In genomic region chr14:94342334-94342934, GRCh38 we compare ENCODE assay signal across 8 cellular contexts. TPM values are rescaled to one million over a fixed set of nuclear protein-coding genes. Genes with fewer than 3 reads are reported as not detected.
DNase-seq lines count a peak whose midpoint lies in the region; ATAC-seq and TF ChIP-seq lines count a peak whose summit lies in the region.

No MANE protein-coding gene starts in this region.

- H2BK12ac ChIP-seq in H9 (ENCODE audit: insufficient read length, low read depth, low read length), result no peak overlapping the region

- H3K4me1 ChIP-seq in hepatocyte (ENCODE audit: insufficient read depth) (peaks cover 10% of the 10 kb centered on the region), H9 (ENCODE audit: insufficient read depth, low read length) (no peaks in the 10 kb centered on the region)

- no peak overlapping the region for H3K18ac ChIP-seq in H9 (ENCODE audit: insufficient read length, low read depth, low read length)

- no peaks in the 10 kb centered on the region for H3K27me3 ChIP-seq in CD4-positive, alpha-beta T cell (ENCODE audit: control insufficient read depth, insufficient read depth, low read length)
- H3K27me3 ChIP-seq in hepatocyte, result no peaks in the 10 kb centered on the region
- no peaks in the 10 kb centered on the region for H3K27me3 ChIP-seq in H9 (ENCODE audit: insufficient read depth, low read length)

- no peak overlapping the region for H2BK15ac ChIP-seq in H9 (ENCODE audit: low read depth, low read length)

- no peak overlapping the region for H3K4ac ChIP-seq in H9 (ENCODE audit: low read depth, low read length)

- no peaks in the 10 kb centered on the region for H3K23me2 ChIP-seq in H9 (ENCODE audit: insufficient read length, low read depth, low read length, poor library complexity, severe bottlenecking)

- H3K4me3 Mint-ChIP-seq in CD4-positive, alpha-beta T cell, result no peak overlapping the region
- no peak overlapping the region for H3K4me3 Mint-ChIP-seq in H9

- H2BK120ac ChIP-seq in H9 (ENCODE audit: low read depth, low read length, poor library complexity, severe bottlenecking), result no peak overlapping the region

- no peaks in the 10 kb centered on the region for H3K9me3 ChIP-seq in CD4-positive, alpha-beta T cell (ENCODE audit: control insufficient read depth, low read length)
- no peaks in the 10 kb centered on the region for H3K9me3 ChIP-seq in hepatocyte (ENCODE audit: low read depth)
- no peaks in the 10 kb centered on the region for H3K9me3 ChIP-seq in H9 (ENCODE audit: control insufficient read depth, low read depth, low read length)

- no peak overlapping the region for H3K56ac ChIP-seq in H9 (ENCODE audit: insufficient read length, low read depth, low read length)

- no peak overlapping the region for H4K5ac ChIP-seq in H9 (ENCODE audit: insufficient read length, low read depth, low read length)

- H3K9me2 ChIP-seq in hepatocyte (replicated peaks; ENCODE audit: insufficient read depth), result no peaks in the 10 kb centered on the region

- no peak overlapping the region for H3K27ac Mint-ChIP-seq in CD4-positive, alpha-beta T cell
- H3K27ac Mint-ChIP-seq in H9, result no peak overlapping the region

- H3K36me3 ChIP-seq in hepatocyte (replicated peaks; ENCODE audit: insufficient read depth, low read depth), result no peaks in the 10 kb centered on the region

- peaks cover 5% of the 10 kb centered on the region for H3K9me3 Mint-ChIP-seq in CD4-positive, alpha-beta T cell
- H3K9me3 Mint-ChIP-seq in H9, result no peaks in the 10 kb centered on the region; a peak in 1 of 5 replicates

- no peak for DNase-seq in CD4-positive, alpha-beta T cell
- DNase-seq in LHCN-M2 (ENCODE audit: low read depth) (peak; percentile 96), amniotic stem cell (lab: John Stamatoyannopoulos, UW) (peak; percentile 95), hepatocyte (ENCODE audit: low spot score) (peak; percentile 92), superior temporal gyrus (ENCODE audit: extremely low spot score) (peak; percentile 77), NCI-H2081 treated with DMSO at 0.1 percent for 48 hours (lab: John Stamatoyannopoulos, UW) (no peak), H9 (no peak)

- H3K23ac ChIP-seq in H9 (ENCODE audit: insufficient read length, low read depth, low read length), result no peak overlapping the region

- no peak overlapping the region for H2BK5ac ChIP-seq in H9 (ENCODE audit: insufficient read length, low read length)

- no peak overlapping the region for H2AK5ac ChIP-seq in H9 (ENCODE audit: insufficient read length, low read length)

- H3K79me2 ChIP-seq in hepatocyte (no peaks in the 10 kb centered on the region), H9 (ENCODE audit: insufficient read depth, low read length) (no peaks in the 10 kb centered on the region)

- no peak overlapping the region for H4K91ac ChIP-seq in H9 (ENCODE audit: insufficient read length, low read depth, low read length)

- H3K14ac ChIP-seq in H9 (ENCODE audit: insufficient read depth, low read length), result no peak overlapping the region

- H3K27ac ChIP-seq in CD4-positive, alpha-beta T cell (ENCODE audit: low read depth, low read length), result no peak overlapping the region
- H3K27ac ChIP-seq in hepatocyte (peak overlapping the region; percentile 72), H9 (ENCODE audit: insufficient read length, low read depth, low read length) (no peak overlapping the region)

- no peak for TF ChIP-seq CTCF in CD4-positive, alpha-beta T cell (IDR thresholded peaks at IDR 0.05)
- TF ChIP-seq CTCF in hepatocyte (IDR thresholded peaks at IDR 0.05; ENCODE audit: poor library complexity) (no peak), H9 (conservative IDR thresholded peaks at IDR 0.05) (no peak)

- H3T11ph ChIP-seq in H9 (ENCODE audit: low read length), result no peak overlapping the region

- H3K4me1 Mint-ChIP-seq in CD4-positive, alpha-beta T cell (ENCODE audit: low read depth), result peaks cover 30% of the 10 kb centered on the region
- H3K4me1 Mint-ChIP-seq in H9, result no peaks in the 10 kb centered on the region

- H3K36me3 Mint-ChIP-seq in CD4-positive, alpha-beta T cell (ENCODE audit: low read depth), result no peaks in the 10 kb centered on the region
- H3K36me3 Mint-ChIP-seq in H9 (ENCODE audit: insufficient read depth in 1 of 3, low read depth in 3 of 3), result no peaks in the 10 kb centered on the region

- ATAC-seq in CD4-positive, alpha-beta T cell (ENCODE audit: poor library complexity), result peak; percentile 15
- ATAC-seq in GM19395 (IDR thresholded peaks at IDR 0.05; ENCODE audit: unreplicated experiment), result no peak

- no peaks in the 10 kb centered on the region for H3K79me1 ChIP-seq in H9 (ENCODE audit: insufficient read depth, low read depth, low read length, poor library complexity, severe bottlenecking)

- H2AFZ ChIP-seq in hepatocyte, result no peak overlapping the region
- no peak overlapping the region for H2AFZ ChIP-seq in H9 (ENCODE audit: low read length)

- H3K9ac ChIP-seq in H9 (ENCODE audit: extremely low read depth, insufficient read length, low read length), result no peak overlapping the region

- POLR2A ChIA-PET in CD4-positive, alpha-beta T cell (lab: Charles Lee), result no interaction called here

- H2BK20ac ChIP-seq in H9 (ENCODE audit: low read depth, low read length, poor library complexity, severe bottlenecking), result no peak overlapping the region

- CTCF ChIA-PET in CD4-positive, alpha-beta T cell (lab: Charles Lee), result no interaction called here

- peaks cover 7% of the 10 kb centered on the region for H3K27me3 Mint-ChIP-seq in CD4-positive, alpha-beta T cell
- peaks cover 12% of the 10 kb centered on the region for H3K27me3 Mint-ChIP-seq in H9 (ENCODE audit: low read depth)

- no peak overlapping the region for H4K8ac ChIP-seq in H9 (replicated peaks; ENCODE audit: insufficient read length, low read depth, low read length)

- intact Hi-C loops in CD4-positive, alpha-beta T cell (cut with DNase I, micrococcal nuclease), result no loop called here

- H3K4me2 ChIP-seq in hepatocyte (no peak overlapping the region), H9 (ENCODE audit: insufficient read depth, insufficient read length, low read length) (no peak overlapping the region)

- WGBS in hepatocyte (ENCODE audit: low lambda C conversion rate, missing lambda C conversion rate), result 52% methylated on average over 2 of the region's 2 CpGs
- no CpG with 5 or more reads among the region's 2 CpGs for WGBS in H9 (ENCODE audit: extremely low coverage, insufficient read length, low lambda C conversion rate)

- H3K4me3 ChIP-seq in hepatocyte, result no peak overlapping the region

- H4K20me1 ChIP-seq in hepatocyte (ENCODE audit: insufficient read depth, poor library complexity, severe bottlenecking) (no peaks in the 10 kb centered on the region), H9 (ENCODE audit: control insufficient read depth, insufficient read depth, insufficient read length) (no peaks in the 10 kb centered on the region)

RNA-seq across cellular contexts. Expression of gene SERPINA6, which starts 19.3 kb away (rescaled TPM):
- total RNA-seq in CD4-positive, alpha-beta T cell, result not detected
- total RNA-seq in LHCN-M2 (2014; rRNA removed) (not detected in 2 replicates), hepatocyte (132 TPM in 2 replicates), H9 (2021) (not detected in 2 replicates)
- not detected for polyA plus RNA-seq in LHCN-M2 (2012)
- polyA plus RNA-seq in hepatocyte, result 86.8 and 135 TPM in 2 replicates

RNA-seq across cellular contexts. Expression of gene SERPINA2, which starts 24.1 kb away (rescaled TPM):
- not detected for total RNA-seq in CD4-positive, alpha-beta T cell
- total RNA-seq in LHCN-M2 (2014; rRNA removed) (not detected in 2 replicates), hepatocyte (not detected in 2 replicates), H9 (2021) (not detected in 2 replicates)
- polyA plus RNA-seq in LHCN-M2 (2012), result not detected
- not detected in 2 replicates for polyA plus RNA-seq in hepatocyte

RNA-seq across cellular contexts. Expression of gene SERPINA1, which starts 46.0 kb away (rescaled TPM):
- 1 to 10 TPM; 4.3 to 4.7 TPM for total RNA-seq in CD4-positive, alpha-beta T cell
- total RNA-seq in LHCN-M2 (2014; rRNA removed) (not detected in 2 replicates), hepatocyte (5,074 and 5,718 TPM in 2 replicates), H9 (2021) (not detected in 2 replicates)
- polyA plus RNA-seq in LHCN-M2 (2012), result 0.05 TPM
- polyA plus RNA-seq in hepatocyte, result 3,463 and 3,480 TPM in 2 replicates

RNA-seq across cellular contexts. Expression of gene SERPINA10, which starts 49.4 kb away (rescaled TPM):
- not detected for total RNA-seq in CD4-positive, alpha-beta T cell
- total RNA-seq in LHCN-M2 (2014; rRNA removed), result not detected in 2 replicates
- polyA plus RNA-seq in LHCN-M2 (2012), result not detected
- 19.1 and 23.0 TPM in 2 replicates for total RNA-seq in hepatocyte
- polyA plus RNA-seq in hepatocyte, result 4.5 and 10.5 TPM in 2 replicates
- total RNA-seq in H9 (2021), result not detected in 2 replicates

Comparison
In these comparisons a context has a peak if more than half of its experiments do, and no peak if none do; other contexts are left out.
1. DNase-seq: peak in LHCN-M2 (single experiment), amniotic stem cell (single experiment), hepatocyte (single experiment) and superior temporal gyrus (single experiment); none in CD4-positive, alpha-beta T cell (0 of 10), NCI-H2081 treated with DMSO at 0.1 percent for 48 hours (single experiment) and H9 (single experiment).
2. RNA of gene SERPINA6, which starts 19.3 kb away (total RNA-seq): 132 TPM in hepatocyte; not detected in CD4-positive, alpha-beta T cell, not detected in LHCN-M2 and not detected in H9; every median in the first group is over 100 times any median in the second.
3. RNA of gene SERPINA1, which starts 46.0 kb away (total RNA-seq): 5,074 to 5,718 TPM in hepatocyte; 4.3 to 4.7 TPM in CD4-positive, alpha-beta T cell, not detected in H9 and not detected in LHCN-M2; every median in the first group is over 100 times any median in the second.